Comparison of ENCODE assay signal across 12 cellular contexts in genomic region chr7:80749270-80749669, GRCh38.
"Had no signal": no experiment of that assay in that cellular context is flagged by ENCODE, and none has a peak within 500 bp of the region (broad histone marks: within the 10 kb centered on the region; RNA-seq: fewer than 3 reads in every experiment).

No MANE protein-coding gene starts in this region.

- H3K27ac Mint-ChIP-seq: activated naive CD4-positive, alpha-beta T cell treated with anti-CD3 and anti-CD28 coated beads, Interleukin-2, amount 10 ng/mL, durations not matched to agents 7 days and 5 days; naive thymus-derived CD4-positive, alpha-beta T cell; stimulated activated naive B cell treated with anti-CD40 and anti-IgM and Interleukin-4, amounts not matched to agents 10 μg/mL and 1 μg/mL and 100 μg/mL, for 72 hours; T-helper 17 cell had no signal

- H3K27me3 Mint-ChIP-seq: activated naive CD4-positive, alpha-beta T cell treated with anti-CD3 and anti-CD28 coated beads, Interleukin-2, amount 10 ng/mL, durations not matched to agents 7 days and 5 days; naive thymus-derived CD4-positive, alpha-beta T cell; progenitor cell of endocrine pancreas; stimulated activated naive B cell treated with anti-CD40 and anti-IgM and Interleukin-4, amounts not matched to agents 10 μg/mL and 1 μg/mL and 100 μg/mL, for 72 hours; T-helper 17 cell had no signal

- H3K79me2 ChIP-seq: hepatocyte had no signal

- H2AFZ ChIP-seq: hepatocyte had no signal

- H3K27ac ChIP-seq: hepatocyte, upper lobe of right lung had no signal

- H3K9me3 ChIP-seq: breast epithelium, upper lobe of right lung had no signal

- H3K27me3 ChIP-seq: breast epithelium, hepatocyte, upper lobe of right lung had no signal

- H3K4me1 Mint-ChIP-seq: activated naive CD4-positive, alpha-beta T cell treated with anti-CD3 and anti-CD28 coated beads, Interleukin-2, amount 10 ng/mL, durations not matched to agents 7 days and 5 days; naive thymus-derived CD4-positive, alpha-beta T cell; stimulated activated naive B cell treated with anti-CD40 and anti-IgM and Interleukin-4, amounts not matched to agents 10 μg/mL and 1 μg/mL and 100 μg/mL, for 72 hours; T-helper 17 cell had no signal

- H3K4me3 Mint-ChIP-seq: activated naive CD4-positive, alpha-beta T cell treated with anti-CD3 and anti-CD28 coated beads, Interleukin-2, amount 10 ng/mL, durations not matched to agents 7 days and 5 days; naive thymus-derived CD4-positive, alpha-beta T cell; stimulated activated naive B cell treated with anti-CD40 and anti-IgM and Interleukin-4, amounts not matched to agents 10 μg/mL and 1 μg/mL and 100 μg/mL, for 72 hours; T-helper 17 cell; WTC11 had no signal

- H3K9me3 Mint-ChIP-seq: activated naive CD4-positive, alpha-beta T cell treated with anti-CD3 and anti-CD28 coated beads, Interleukin-2, amount 10 ng/mL, durations not matched to agents 7 days and 5 days; naive thymus-derived CD4-positive, alpha-beta T cell; WTC11 had no signal

- H3K36me3 Mint-ChIP-seq: activated naive CD4-positive, alpha-beta T cell treated with anti-CD3 and anti-CD28 coated beads, Interleukin-2, amount 10 ng/mL, durations not matched to agents 7 days and 5 days; naive thymus-derived CD4-positive, alpha-beta T cell; stimulated activated naive B cell treated with anti-CD40 and anti-IgM and Interleukin-4, amounts not matched to agents 10 μg/mL and 1 μg/mL and 100 μg/mL, for 72 hours; WTC11 had no signal

- H3K4me2 ChIP-seq: hepatocyte had no signal

- H3K4me1 ChIP-seq: breast epithelium, upper lobe of right lung had no signal

- DNase-seq: activated CD4-positive, alpha-beta T cell treated with anti-CD3 and anti-CD28 coated beads for 48 hours; activated naive CD4-positive, alpha-beta T cell treated with anti-CD3 and anti-CD28 coated beads, Interleukin-2, amount 10 ng/mL, durations not matched to agents 7 days and 5 days; naive thymus-derived CD4-positive, alpha-beta T cell; right cardiac atrium; stimulated activated naive B cell treated with anti-CD40 and anti-IgM and Interleukin-4, amounts not matched to agents 10 μg/mL and 1 μg/mL and 100 μg/mL, for 72 hours; T-helper 17 cell; upper lobe of right lung had no signal

- H3K4me3 ChIP-seq: breast epithelium, hepatocyte, lung, upper lobe of right lung had no signal

- ATAC-seq: naive thymus-derived CD4-positive, alpha-beta T cell; right cardiac atrium; stimulated activated naive B cell treated with anti-CD40 and anti-IgM and Interleukin-4, amounts not matched to agents 10 μg/mL and 1 μg/mL and 100 μg/mL, for 72 hours; T-helper 17 cell; upper lobe of right lung had no signal

- H3K36me3 ChIP-seq: breast epithelium, upper lobe of right lung had no signal
